1 cellular context compared by ENCODE assay signal in the genomic region with DNA sequence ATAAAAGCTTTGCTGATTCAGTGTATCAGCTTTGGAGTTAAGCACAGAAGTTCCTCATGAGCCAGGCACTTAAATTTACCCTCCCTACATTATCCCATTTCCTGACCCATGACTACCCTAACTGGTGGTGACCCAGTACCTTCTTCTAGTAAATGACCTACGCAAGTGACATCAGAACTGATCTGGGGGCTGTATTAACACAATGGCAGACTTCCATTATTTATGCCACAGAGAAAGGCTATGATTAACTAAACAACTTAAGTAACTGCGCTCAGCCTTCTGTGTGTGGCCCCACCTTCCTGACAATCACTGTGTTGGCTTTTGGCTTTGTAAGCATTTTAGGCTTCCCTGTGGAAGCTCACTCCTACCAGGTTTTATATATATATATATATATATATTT.
A peak's percentile ranks its signal among the peaks of the same experiment; 100 is the strongest.
TF ChIP-seq lines count a peak whose summit lies in the region.

No MANE protein-coding gene starts in this region.

TF ChIP-seq in HEK293, 187 proteins besides CTCF, POLR2A, EP300 and RAD21 (continued from another document):
- TF ChIP-seq, protein P1, sequence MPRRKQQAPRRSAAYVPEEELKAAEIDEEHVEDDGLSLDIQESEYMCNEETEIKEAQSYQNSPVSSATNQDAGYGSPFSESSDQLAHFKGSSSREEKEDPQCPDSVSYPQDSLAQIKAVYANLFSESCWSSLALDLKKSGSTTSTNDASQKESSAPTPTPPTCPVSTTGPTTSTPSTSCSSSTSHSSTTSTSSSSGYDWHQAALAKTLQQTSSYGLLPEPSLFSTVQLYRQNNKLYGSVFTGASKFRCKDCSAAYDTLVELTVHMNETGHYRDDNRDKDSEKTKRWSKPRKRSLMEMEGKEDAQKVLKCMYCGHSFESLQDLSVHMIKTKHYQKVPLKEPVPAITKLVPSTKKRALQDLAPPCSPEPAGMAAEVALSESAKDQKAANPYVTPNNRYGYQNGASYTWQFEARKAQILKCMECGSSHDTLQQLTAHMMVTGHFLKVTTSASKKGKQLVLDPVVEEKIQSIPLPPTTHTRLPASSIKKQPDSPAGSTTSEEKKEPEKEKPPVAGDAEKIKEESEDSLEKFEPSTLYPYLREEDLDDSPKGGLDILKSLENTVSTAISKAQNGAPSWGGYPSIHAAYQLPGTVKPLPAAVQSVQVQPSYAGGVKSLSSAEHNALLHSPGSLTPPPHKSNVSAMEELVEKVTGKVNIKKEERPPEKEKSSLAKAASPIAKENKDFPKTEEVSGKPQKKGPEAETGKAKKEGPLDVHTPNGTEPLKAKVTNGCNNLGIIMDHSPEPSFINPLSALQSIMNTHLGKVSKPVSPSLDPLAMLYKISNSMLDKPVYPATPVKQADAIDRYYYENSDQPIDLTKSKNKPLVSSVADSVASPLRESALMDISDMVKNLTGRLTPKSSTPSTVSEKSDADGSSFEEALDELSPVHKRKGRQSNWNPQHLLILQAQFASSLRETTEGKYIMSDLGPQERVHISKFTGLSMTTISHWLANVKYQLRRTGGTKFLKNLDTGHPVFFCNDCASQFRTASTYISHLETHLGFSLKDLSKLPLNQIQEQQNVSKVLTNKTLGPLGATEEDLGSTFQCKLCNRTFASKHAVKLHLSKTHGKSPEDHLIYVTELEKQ (tag by site-specific recombination; IDR thresholded peaks at IDR 0.05; ENCODE audit: borderline replicate concordance): no peak
- TF ChIP-seq SALL2 (tag by site-specific recombination; IDR thresholded peaks at IDR 0.05; ENCODE audit: borderline replicate concordance) (no peak), ZNF660 (tag by site-specific recombination; IDR thresholded peaks at IDR 0.05) (0 out of 2 replicates have a peak, but pooled peaks have one; percentile 39), ZNF830 (tag by site-specific recombination; IDR thresholded peaks at IDR 0.05; ENCODE audit: low read depth) (no peak), HOXD13 (CRISPR knock-in tag; IDR thresholded peaks at IDR 0.05; ENCODE audit: borderline replicate concordance) (no peak), OVOL3 (tag by site-specific recombination; IDR thresholded peaks at IDR 0.05) (no peak), ZEB2 (tag by site-specific recombination; IDR thresholded peaks at IDR 0.05) (peak; percentile 23; the same call in 1 of the 2 replicates), TRIM28 (IDR thresholded peaks at IDR 0.05; ENCODE audit: borderline replicate concordance, low read length) (no peak), ZNF626 (tag by site-specific recombination; IDR thresholded peaks at IDR 0.05) (no peak), ZNF302 (tag by site-specific recombination; IDR thresholded peaks at IDR 0.05; ENCODE audit: low read depth) (no peak), ZNF561 (tag by site-specific recombination; IDR thresholded peaks at IDR 0.05; ENCODE audit: borderline replicate concordance) (no peak), SCRT1 (tag by site-specific recombination; IDR thresholded peaks at IDR 0.05; ENCODE audit: borderline replicate concordance) (no peak), ZNF239 (tag by site-specific recombination; IDR thresholded peaks at IDR 0.05) (no peak), ZNF266 (tag by site-specific recombination; IDR thresholded peaks at IDR 0.05; ENCODE audit: low read depth) (no peak), ZFP69B (tag by site-specific recombination; IDR thresholded peaks at IDR 0.05) (peak; percentile 46; the same call in 1 of the 2 replicates), ZNF391 (tag by site-specific recombination; IDR thresholded peaks at IDR 0.05; ENCODE audit: borderline replicate concordance, low read depth) (no peak), ZNF654 (tag by site-specific recombination; IDR thresholded peaks at IDR 0.05; ENCODE audit: low read depth) (no peak), HOXA7 (CRISPR knock-in tag; IDR thresholded peaks at IDR 0.05; ENCODE audit: borderline replicate concordance) (no peak), ZNF747 (tag by site-specific recombination; IDR thresholded peaks at IDR 0.05) (no peak), ZBTB1 (tag by site-specific recombination; IDR thresholded peaks at IDR 0.05) (no peak), ZNF76 (tag by site-specific recombination; IDR thresholded peaks at IDR 0.05; ENCODE audit: borderline replicate concordance, low read depth) (no peak), ZNF629 (tag by site-specific recombination; IDR thresholded peaks at IDR 0.05) (peak; percentile 83), ZNF140 (tag by site-specific recombination; IDR thresholded peaks at IDR 0.05) (no peak), HOXC10 (CRISPR knock-in tag; IDR thresholded peaks at IDR 0.05) (no peak), ZNF311 (tag by site-specific recombination; IDR thresholded peaks at IDR 0.05; ENCODE audit: borderline replicate concordance) (no peak), ZFHX2 (tag by site-specific recombination; conservative IDR thresholded peaks at IDR 0.05) (no peak), ZNF16 (tag by site-specific recombination; IDR thresholded peaks at IDR 0.05; ENCODE audit: low read depth) (no peak), GLI4 (tag by site-specific recombination; IDR thresholded peaks at IDR 0.05) (no peak), ZFP3 (tag by site-specific recombination; IDR thresholded peaks at IDR 0.05; ENCODE audit: low read depth) (no peak), ZNF658 (tag by site-specific recombination; IDR thresholded peaks at IDR 0.05) (no peak)
- TF ChIP-seq, protein P2, sequence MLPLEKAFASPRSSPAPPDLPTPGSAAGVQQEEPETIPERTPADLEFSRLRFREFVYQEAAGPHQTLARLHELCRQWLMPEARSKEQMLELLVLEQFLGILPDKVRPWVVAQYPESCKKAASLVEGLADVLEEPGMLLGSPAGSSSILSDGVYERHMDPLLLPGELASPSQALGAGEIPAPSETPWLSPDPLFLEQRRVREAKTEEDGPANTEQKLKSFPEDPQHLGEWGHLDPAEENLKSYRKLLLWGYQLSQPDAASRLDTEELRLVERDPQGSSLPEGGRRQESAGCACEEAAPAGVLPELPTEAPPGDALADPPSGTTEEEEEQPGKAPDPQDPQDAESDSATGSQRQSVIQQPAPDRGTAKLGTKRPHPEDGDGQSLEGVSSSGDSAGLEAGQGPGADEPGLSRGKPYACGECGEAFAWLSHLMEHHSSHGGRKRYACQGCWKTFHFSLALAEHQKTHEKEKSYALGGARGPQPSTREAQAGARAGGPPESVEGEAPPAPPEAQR (tag by site-specific recombination; IDR thresholded peaks at IDR 0.05): no peak
- TF ChIP-seq, protein P3, sequence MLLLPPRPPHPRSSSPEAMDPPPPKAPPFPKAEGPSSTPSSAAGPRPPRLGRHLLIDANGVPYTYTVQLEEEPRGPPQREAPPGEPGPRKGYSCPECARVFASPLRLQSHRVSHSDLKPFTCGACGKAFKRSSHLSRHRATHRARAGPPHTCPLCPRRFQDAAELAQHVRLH (tag by site-specific recombination; IDR thresholded peaks at IDR 0.05): no peak
- TF ChIP-seq, protein P4, sequence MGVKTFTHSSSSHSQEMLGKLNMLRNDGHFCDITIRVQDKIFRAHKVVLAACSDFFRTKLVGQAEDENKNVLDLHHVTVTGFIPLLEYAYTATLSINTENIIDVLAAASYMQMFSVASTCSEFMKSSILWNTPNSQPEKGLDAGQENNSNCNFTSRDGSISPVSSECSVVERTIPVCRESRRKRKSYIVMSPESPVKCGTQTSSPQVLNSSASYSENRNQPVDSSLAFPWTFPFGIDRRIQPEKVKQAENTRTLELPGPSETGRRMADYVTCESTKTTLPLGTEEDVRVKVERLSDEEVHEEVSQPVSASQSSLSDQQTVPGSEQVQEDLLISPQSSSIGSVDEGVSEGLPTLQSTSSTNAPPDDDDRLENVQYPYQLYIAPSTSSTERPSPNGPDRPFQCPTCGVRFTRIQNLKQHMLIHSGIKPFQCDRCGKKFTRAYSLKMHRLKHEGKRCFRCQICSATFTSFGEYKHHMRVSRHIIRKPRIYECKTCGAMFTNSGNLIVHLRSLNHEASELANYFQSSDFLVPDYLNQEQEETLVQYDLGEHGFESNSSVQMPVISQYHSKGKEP (tag by site-specific recombination; IDR thresholded peaks at IDR 0.05): no peak
- TF ChIP-seq, protein P5, sequence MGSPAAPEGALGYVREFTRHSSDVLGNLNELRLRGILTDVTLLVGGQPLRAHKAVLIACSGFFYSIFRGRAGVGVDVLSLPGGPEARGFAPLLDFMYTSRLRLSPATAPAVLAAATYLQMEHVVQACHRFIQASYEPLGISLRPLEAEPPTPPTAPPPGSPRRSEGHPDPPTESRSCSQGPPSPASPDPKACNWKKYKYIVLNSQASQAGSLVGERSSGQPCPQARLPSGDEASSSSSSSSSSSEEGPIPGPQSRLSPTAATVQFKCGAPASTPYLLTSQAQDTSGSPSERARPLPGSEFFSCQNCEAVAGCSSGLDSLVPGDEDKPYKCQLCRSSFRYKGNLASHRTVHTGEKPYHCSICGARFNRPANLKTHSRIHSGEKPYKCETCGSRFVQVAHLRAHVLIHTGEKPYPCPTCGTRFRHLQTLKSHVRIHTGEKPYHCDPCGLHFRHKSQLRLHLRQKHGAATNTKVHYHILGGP (tag by site-specific recombination; IDR thresholded peaks at IDR 0.05): no peak
- TF ChIP-seq, protein P6, sequence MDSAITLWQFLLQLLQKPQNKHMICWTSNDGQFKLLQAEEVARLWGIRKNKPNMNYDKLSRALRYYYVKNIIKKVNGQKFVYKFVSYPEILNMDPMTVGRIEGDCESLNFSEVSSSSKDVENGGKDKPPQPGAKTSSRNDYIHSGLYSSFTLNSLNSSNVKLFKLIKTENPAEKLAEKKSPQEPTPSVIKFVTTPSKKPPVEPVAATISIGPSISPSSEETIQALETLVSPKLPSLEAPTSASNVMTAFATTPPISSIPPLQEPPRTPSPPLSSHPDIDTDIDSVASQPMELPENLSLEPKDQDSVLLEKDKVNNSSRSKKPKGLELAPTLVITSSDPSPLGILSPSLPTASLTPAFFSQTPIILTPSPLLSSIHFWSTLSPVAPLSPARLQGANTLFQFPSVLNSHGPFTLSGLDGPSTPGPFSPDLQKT (IDR thresholded peaks at IDR 0.05; ENCODE audit: borderline replicate concordance, low read depth, low read length): no peak
- TF ChIP-seq, protein P7, sequence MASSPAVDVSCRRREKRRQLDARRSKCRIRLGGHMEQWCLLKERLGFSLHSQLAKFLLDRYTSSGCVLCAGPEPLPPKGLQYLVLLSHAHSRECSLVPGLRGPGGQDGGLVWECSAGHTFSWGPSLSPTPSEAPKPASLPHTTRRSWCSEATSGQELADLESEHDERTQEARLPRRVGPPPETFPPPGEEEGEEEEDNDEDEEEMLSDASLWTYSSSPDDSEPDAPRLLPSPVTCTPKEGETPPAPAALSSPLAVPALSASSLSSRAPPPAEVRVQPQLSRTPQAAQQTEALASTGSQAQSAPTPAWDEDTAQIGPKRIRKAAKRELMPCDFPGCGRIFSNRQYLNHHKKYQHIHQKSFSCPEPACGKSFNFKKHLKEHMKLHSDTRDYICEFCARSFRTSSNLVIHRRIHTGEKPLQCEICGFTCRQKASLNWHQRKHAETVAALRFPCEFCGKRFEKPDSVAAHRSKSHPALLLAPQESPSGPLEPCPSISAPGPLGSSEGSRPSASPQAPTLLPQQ (tag by site-specific recombination; IDR thresholded peaks at IDR 0.05): peak; percentile 58
- TF ChIP-seq, protein P8, sequence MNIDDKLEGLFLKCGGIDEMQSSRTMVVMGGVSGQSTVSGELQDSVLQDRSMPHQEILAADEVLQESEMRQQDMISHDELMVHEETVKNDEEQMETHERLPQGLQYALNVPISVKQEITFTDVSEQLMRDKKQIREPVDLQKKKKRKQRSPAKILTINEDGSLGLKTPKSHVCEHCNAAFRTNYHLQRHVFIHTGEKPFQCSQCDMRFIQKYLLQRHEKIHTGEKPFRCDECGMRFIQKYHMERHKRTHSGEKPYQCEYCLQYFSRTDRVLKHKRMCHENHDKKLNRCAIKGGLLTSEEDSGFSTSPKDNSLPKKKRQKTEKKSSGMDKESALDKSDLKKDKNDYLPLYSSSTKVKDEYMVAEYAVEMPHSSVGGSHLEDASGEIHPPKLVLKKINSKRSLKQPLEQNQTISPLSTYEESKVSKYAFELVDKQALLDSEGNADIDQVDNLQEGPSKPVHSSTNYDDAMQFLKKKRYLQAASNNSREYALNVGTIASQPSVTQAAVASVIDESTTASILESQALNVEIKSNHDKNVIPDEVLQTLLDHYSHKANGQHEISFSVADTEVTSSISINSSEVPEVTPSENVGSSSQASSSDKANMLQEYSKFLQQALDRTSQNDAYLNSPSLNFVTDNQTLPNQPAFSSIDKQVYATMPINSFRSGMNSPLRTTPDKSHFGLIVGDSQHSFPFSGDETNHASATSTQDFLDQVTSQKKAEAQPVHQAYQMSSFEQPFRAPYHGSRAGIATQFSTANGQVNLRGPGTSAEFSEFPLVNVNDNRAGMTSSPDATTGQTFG (tag by site-specific recombination; IDR thresholded peaks at IDR 0.05; ENCODE audit: borderline replicate concordance): no peak
- TF ChIP-seq, protein P9, sequence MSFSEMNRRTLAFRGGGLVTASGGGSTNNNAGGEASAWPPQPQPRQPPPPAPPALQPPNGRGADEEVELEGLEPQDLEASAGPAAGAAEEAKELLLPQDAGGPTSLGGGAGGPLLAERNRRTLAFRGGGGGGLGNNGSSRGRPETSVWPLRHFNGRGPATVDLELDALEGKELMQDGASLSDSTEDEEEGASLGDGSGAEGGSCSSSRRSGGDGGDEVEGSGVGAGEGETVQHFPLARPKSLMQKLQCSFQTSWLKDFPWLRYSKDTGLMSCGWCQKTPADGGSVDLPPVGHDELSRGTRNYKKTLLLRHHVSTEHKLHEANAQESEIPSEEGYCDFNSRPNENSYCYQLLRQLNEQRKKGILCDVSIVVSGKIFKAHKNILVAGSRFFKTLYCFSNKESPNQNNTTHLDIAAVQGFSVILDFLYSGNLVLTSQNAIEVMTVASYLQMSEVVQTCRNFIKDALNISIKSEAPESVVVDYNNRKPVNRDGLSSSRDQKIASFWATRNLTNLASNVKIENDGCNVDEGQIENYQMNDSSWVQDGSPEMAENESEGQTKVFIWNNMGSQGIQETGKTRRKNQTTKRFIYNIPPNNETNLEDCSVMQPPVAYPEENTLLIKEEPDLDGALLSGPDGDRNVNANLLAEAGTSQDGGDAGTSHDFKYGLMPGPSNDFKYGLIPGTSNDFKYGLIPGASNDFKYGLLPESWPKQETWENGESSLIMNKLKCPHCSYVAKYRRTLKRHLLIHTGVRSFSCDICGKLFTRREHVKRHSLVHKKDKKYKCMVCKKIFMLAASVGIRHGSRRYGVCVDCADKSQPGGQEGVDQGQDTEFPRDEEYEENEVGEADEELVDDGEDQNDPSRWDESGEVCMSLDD (tag by site-specific recombination; IDR thresholded peaks at IDR 0.05): no peak
- TF ChIP-seq, protein P10, sequence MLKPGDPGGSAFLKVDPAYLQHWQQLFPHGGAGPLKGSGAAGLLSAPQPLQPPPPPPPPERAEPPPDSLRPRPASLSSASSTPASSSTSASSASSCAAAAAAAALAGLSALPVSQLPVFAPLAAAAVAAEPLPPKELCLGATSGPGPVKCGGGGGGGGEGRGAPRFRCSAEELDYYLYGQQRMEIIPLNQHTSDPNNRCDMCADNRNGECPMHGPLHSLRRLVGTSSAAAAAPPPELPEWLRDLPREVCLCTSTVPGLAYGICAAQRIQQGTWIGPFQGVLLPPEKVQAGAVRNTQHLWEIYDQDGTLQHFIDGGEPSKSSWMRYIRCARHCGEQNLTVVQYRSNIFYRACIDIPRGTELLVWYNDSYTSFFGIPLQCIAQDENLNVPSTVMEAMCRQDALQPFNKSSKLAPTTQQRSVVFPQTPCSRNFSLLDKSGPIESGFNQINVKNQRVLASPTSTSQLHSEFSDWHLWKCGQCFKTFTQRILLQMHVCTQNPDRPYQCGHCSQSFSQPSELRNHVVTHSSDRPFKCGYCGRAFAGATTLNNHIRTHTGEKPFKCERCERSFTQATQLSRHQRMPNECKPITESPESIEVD (tag by site-specific recombination; IDR thresholded peaks at IDR 0.05): no peak
